2 cellular contexts compared by ENCODE assay signal in genomic region chr11:61528114-61528513, GRCh38.
TF ChIP-seq lines count a peak whose summit lies in the region.

No MANE protein-coding gene starts in this region.

TF ChIP-seq in IMR-90, 13 proteins besides CTCF, POLR2A, EP300 and RAD21:
- TF ChIP-seq BHLHE40 (IDR thresholded peaks at IDR 0.05; ENCODE audit: low read depth, low read length) (no peak), FOS (IDR thresholded peaks at IDR 0.05; ENCODE audit: low read depth, low read length) (no peak), MXI1 (IDR thresholded peaks at IDR 0.05; ENCODE audit: borderline replicate concordance, low read depth, low read length) (no peak), MAFK (IDR thresholded peaks at IDR 0.05; ENCODE audit: low read depth, low read length) (no peak), CEBPB (IDR thresholded peaks at IDR 0.05; ENCODE audit: low read depth, low read length) (no peak), USF2 (IDR thresholded peaks at IDR 0.05; ENCODE audit: low read depth, low read length) (no peak), ELK1 (IDR thresholded peaks at IDR 0.05; ENCODE audit: borderline replicate concordance, low read depth, low read length) (no peak), RFX5 (IDR thresholded peaks at IDR 0.05; ENCODE audit: low read depth, low read length) (no peak), SMC3 (IDR thresholded peaks at IDR 0.05; ENCODE audit: low read depth, low read length) (no peak), RCOR1 (IDR thresholded peaks at IDR 0.05; ENCODE audit: insufficient replicate concordance, low read length) (no peak)

TF ChIP-seq in WTC11, 78 proteins besides CTCF, POLR2A, EP300 and RAD21:
- TF ChIP-seq ZBTB21 (CRISPR knock-in tag; IDR thresholded peaks at IDR 0.05; ENCODE audit: borderline replicate concordance): no peak
- TF ChIP-seq TP53 (CRISPR knock-in tag; IDR thresholded peaks at IDR 0.05): no peak
- no peak for TF ChIP-seq CBFB (CRISPR knock-in tag; IDR thresholded peaks at IDR 0.05; ENCODE audit: low read depth)
- no peak for TF ChIP-seq FOXK1 (CRISPR knock-in tag; IDR thresholded peaks at IDR 0.05)
